In the genomic region with DNA sequence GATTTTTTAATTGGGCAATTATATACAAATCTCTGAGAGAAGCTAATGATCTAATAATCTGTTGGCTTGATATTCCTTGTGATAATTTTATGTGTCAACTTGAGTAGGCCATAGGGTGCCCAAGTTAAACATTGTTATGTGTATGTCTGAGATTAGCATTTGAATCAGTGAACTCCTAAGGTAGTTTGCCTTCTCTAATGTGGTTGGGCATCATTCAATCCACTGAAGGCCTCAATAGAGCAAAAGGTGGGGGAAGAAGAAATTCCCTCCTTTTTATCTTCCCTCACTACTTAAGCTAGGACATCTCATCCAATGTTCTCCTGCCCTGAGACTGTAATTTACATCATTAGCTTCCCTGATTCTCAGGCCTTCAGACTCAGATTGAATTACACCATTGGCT, we compare ENCODE assay signal across 18 cellular contexts.
A peak's percentile ranks its signal among the peaks of the same experiment; 100 is the strongest.
DNase-seq lines count a peak whose midpoint lies in the region; ATAC-seq and TF ChIP-seq lines count a peak whose summit lies in the region.
"Had no signal": no experiment of that assay in that cellular context is flagged by ENCODE, and none has a peak within 500 bp of the region (broad histone marks: within the 10 kb centered on the region; RNA-seq: fewer than 3 reads in every experiment).

No MANE protein-coding gene starts in this region.

- H3K36me3 ChIP-seq in H7 (replicated peaks; ENCODE audit: control insufficient read depth, insufficient read depth, low read length) = no peaks in the 10 kb centered on the region
- H3K36me3 ChIP-seq: BLaER1 treated with 17β-estradiol and CSF1 and Interleukin-3, amounts not matched to agents 10 nM and 100 nM; HAP-1 had no signal

- peaks cover 9% of the 10 kb centered on the region for H3K36me3 Mint-ChIP-seq in WTC11
- H3K36me3 Mint-ChIP-seq: CD8-positive, alpha-beta T cell had no signal

- POLR2A ChIA-PET in WTC11 (lab: Charles Lee) = no interaction called here

- H3K9me3 Mint-ChIP-seq in WTC11 = peaks cover 21% of the 10 kb centered on the region
- H3K9me3 Mint-ChIP-seq: CD8-positive, alpha-beta T cell had no signal

- DNase-seq in H7 = peak; percentile 46
- no peak for DNase-seq in WTC11 (ENCODE audit: low spot score)
- DNase-seq in iPS DF 4.7 (ENCODE audit: extremely low read depth, low spot score) = peak; percentile 38
- DNase-seq in SW 1271 (lab: John Stamatoyannopoulos, UW) = no peak
- DNase-seq in NCI-H345 (lab: John Stamatoyannopoulos, UW) = no peak
- DNase-seq in NCI-H2171 treated with DMSO at 0.1 percent for 48 hours (lab: John Stamatoyannopoulos, UW) = no peak
- no peak for DNase-seq in SKM-1 (lab: John Stamatoyannopoulos, UW; ENCODE audit: unreplicated experiment)
- DNase-seq: Calu3; CD8-positive, alpha-beta T cell; DMS 273 treated with DMSO at 0.1 percent for 48 hours; DMS53; GDM1; GOT3; IMR-90 had no signal

- peak; percentile 96 for ATAC-seq in WTC11
- ATAC-seq: CD8-positive, alpha-beta T cell; K562 had no signal

- peaks cover 7% of the 10 kb centered on the region for H3K27me3 Mint-ChIP-seq in WTC11 (ENCODE audit: low read depth)
- H3K27me3 Mint-ChIP-seq: B cell had no signal

- H3K4me3 ChIP-seq in H7 (ENCODE audit: insufficient read depth, low read depth, low read length) = no peak overlapping the region
- H3K4me3 ChIP-seq: BLaER1 treated with 17β-estradiol and CSF1 and Interleukin-3, amounts not matched to agents 10 nM and 100 nM; HAP-1; K562 had no signal

- no peak overlapping the region for H3K27ac Mint-ChIP-seq in WTC11
- H3K27ac Mint-ChIP-seq: B cell; CD8-positive, alpha-beta T cell had no signal

- H3K27me3 ChIP-seq in H7 (ENCODE audit: control insufficient read depth, insufficient read depth, low read length) = no peaks in the 10 kb centered on the region
- H3K27me3 ChIP-seq: BLaER1 treated with 17β-estradiol and CSF1 and Interleukin-3, amounts not matched to agents 10 nM and 100 nM had no signal

- H3K4me3 Mint-ChIP-seq in WTC11 = no peak overlapping the region
- H3K4me3 Mint-ChIP-seq: B cell; CD8-positive, alpha-beta T cell had no signal

- H3K4me1 Mint-ChIP-seq in WTC11 = peaks cover 16% of the 10 kb centered on the region
- H3K4me1 Mint-ChIP-seq: B cell had no signal

- no peak for TF ChIP-seq CTCF in WTC11 (IDR thresholded peaks at IDR 0.05)

- CTCF ChIA-PET in WTC11 (lab: Charles Lee) = no interaction called here

TF ChIP-seq in WTC11, 78 proteins besides CTCF, POLR2A, EP300 and RAD21:
- TF ChIP-seq JAZF1 (CRISPR knock-in tag; IDR thresholded peaks at IDR 0.05) (no peak), RORB (CRISPR knock-in tag; IDR thresholded peaks at IDR 0.05) (no peak), ZNF121 (CRISPR knock-in tag; IDR thresholded peaks at IDR 0.05) (no peak), GRHL2 (CRISPR knock-in tag; IDR thresholded peaks at IDR 0.05; ENCODE audit: insufficient replicate concordance, severe bottlenecking) (no peak), CREM (CRISPR knock-in tag; IDR thresholded peaks at IDR 0.05) (no peak), ATF1 (CRISPR knock-in tag; IDR thresholded peaks at IDR 0.05) (no peak), KAT7 (CRISPR knock-in tag; IDR thresholded peaks at IDR 0.05; ENCODE audit: borderline replicate concordance) (no peak), NFE2L1 (CRISPR knock-in tag; IDR thresholded peaks at IDR 0.05) (no peak), NR1H2 (CRISPR knock-in tag; IDR thresholded peaks at IDR 0.05) (no peak), ZNF317 (CRISPR knock-in tag; IDR thresholded peaks at IDR 0.05; ENCODE audit: borderline replicate concordance, low read depth) (no peak), MYBL2 (CRISPR knock-in tag; IDR thresholded peaks at IDR 0.05) (no peak), CDX4 (CRISPR knock-in tag; IDR thresholded peaks at IDR 0.05; ENCODE audit: borderline replicate concordance) (no peak), EMX1 (CRISPR knock-in tag; IDR thresholded peaks at IDR 0.05) (no peak), RELA (CRISPR knock-in tag; IDR thresholded peaks at IDR 0.05; ENCODE audit: borderline replicate concordance) (no peak), ZBTB21 (CRISPR knock-in tag; IDR thresholded peaks at IDR 0.05; ENCODE audit: borderline replicate concordance) (no peak), ESRRA (CRISPR knock-in tag; IDR thresholded peaks at IDR 0.05; ENCODE audit: borderline replicate concordance) (no peak), ATF2 (CRISPR knock-in tag; IDR thresholded peaks at IDR 0.05; ENCODE audit: borderline replicate concordance, low read depth) (no peak)
- TF ChIP-seq, protein P1, sequence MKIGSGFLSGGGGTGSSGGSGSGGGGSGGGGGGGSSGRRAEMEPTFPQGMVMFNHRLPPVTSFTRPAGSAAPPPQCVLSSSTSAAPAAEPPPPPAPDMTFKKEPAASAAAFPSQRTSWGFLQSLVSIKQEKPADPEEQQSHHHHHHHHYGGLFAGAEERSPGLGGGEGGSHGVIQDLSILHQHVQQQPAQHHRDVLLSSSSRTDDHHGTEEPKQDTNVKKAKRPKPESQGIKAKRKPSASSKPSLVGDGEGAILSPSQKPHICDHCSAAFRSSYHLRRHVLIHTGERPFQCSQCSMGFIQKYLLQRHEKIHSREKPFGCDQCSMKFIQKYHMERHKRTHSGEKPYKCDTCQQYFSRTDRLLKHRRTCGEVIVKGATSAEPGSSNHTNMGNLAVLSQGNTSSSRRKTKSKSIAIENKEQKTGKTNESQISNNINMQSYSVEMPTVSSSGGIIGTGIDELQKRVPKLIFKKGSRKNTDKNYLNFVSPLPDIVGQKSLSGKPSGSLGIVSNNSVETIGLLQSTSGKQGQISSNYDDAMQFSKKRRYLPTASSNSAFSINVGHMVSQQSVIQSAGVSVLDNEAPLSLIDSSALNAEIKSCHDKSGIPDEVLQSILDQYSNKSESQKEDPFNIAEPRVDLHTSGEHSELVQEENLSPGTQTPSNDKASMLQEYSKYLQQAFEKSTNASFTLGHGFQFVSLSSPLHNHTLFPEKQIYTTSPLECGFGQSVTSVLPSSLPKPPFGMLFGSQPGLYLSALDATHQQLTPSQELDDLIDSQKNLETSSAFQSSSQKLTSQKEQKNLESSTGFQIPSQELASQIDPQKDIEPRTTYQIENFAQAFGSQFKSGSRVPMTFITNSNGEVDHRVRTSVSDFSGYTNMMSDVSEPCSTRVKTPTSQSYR (CRISPR knock-in tag; IDR thresholded peaks at IDR 0.05) = no peak
- TF ChIP-seq, protein P2, sequence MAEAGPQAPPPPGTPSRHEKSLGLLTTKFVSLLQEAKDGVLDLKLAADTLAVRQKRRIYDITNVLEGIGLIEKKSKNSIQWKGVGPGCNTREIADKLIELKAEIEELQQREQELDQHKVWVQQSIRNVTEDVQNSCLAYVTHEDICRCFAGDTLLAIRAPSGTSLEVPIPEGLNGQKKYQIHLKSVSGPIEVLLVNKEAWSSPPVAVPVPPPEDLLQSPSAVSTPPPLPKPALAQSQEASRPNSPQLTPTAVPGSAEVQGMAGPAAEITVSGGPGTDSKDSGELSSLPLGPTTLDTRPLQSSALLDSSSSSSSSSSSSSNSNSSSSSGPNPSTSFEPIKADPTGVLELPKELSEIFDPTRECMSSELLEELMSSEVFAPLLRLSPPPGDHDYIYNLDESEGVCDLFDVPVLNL (CRISPR knock-in tag; IDR thresholded peaks at IDR 0.05; ENCODE audit: borderline replicate concordance, low read depth) = no peak
- TF ChIP-seq, protein P3, sequence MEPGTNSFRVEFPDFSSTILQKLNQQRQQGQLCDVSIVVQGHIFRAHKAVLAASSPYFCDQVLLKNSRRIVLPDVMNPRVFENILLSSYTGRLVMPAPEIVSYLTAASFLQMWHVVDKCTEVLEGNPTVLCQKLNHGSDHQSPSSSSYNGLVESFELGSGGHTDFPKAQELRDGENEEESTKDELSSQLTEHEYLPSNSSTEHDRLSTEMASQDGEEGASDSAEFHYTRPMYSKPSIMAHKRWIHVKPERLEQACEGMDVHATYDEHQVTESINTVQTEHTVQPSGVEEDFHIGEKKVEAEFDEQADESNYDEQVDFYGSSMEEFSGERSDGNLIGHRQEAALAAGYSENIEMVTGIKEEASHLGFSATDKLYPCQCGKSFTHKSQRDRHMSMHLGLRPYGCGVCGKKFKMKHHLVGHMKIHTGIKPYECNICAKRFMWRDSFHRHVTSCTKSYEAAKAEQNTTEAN (CRISPR knock-in tag; IDR thresholded peaks at IDR 0.05) = no peak

Comparison
In these comparisons a context has a peak if more than half of its experiments do, and no peak if none do; other contexts are left out.
1. DNase-seq: peak in H7 (single experiment) and iPS DF 4.7 (single experiment); none in WTC11 (single experiment), SW 1271 (0 of 2), NCI-H345 (single experiment), NCI-H2171 treated with DMSO at 0.1 percent for 48 hours (single experiment) and SKM-1 (single experiment).